25 cellular contexts compared by ENCODE assay signal in genomic region chr10:128747556-128748335, GRCh38.
DNase-seq lines count a peak whose midpoint lies in the region; ATAC-seq, FAIRE-seq and TF ChIP-seq lines count a peak whose summit lies in the region.
"Had no signal": no experiment of that assay in that cellular context is flagged by ENCODE, and none has a peak within 500 bp of the region (broad histone marks: within the 10 kb centered on the region; RNA-seq: fewer than 3 reads in every experiment).

No MANE protein-coding gene starts in this region.

- H2BK120ac ChIP-seq in H1 (replicated peaks; ENCODE audit: low read depth, low read length), result no peak overlapping the region

- no peak overlapping the region for H2BK12ac ChIP-seq in H1 (ENCODE audit: low read depth, low read length)

- H2BK5ac ChIP-seq in H1 (ENCODE audit: low read depth, low read length), result no peak overlapping the region

- H3K9me3 ChIP-seq in A673 (ENCODE audit: low read depth, low read length, poor library complexity, severe bottlenecking) (no peaks in the 10 kb centered on the region), HEK293 (ENCODE audit: control insufficient read depth, insufficient read depth, low read depth, low read length) (no peaks in the 10 kb centered on the region), H1 (ENCODE audit: insufficient read depth in 2 of 2, low read depth in 1 of 2, low read length in 1 of 2) (0 out of 4 replicates have a peak, but pooled peaks cover 3 to 7% of the 10 kb centered on the region in 2 experiments), thyroid gland (no peaks in the 10 kb centered on the region)
- H3K9me3 ChIP-seq: BE2C had no signal

- DNase-seq in A673 (ENCODE audit: low spot score) (peak; percentile 6), H1 (ENCODE audit: low read depth in 1 of 2, low spot score in 2 of 2) (no peak), progenitor cell of endocrine pancreas (ENCODE audit: low spot score, unreplicated experiment) (no peak), thyroid gland (no peak), posterior cingulate gyrus (no peak), natural killer cell (no peak)
- no peak for DNase-seq in activated naive CD4-positive, alpha-beta T cell treated with anti-CD3 and anti-CD28 coated beads for 36 hours
- DNase-seq: ACHN; AML-193; BE2C; CD4-positive, alpha-beta T cell; CD8-positive, alpha-beta memory T cell; DMS 273 treated with DMSO at 0.1 percent for 48 hours; DMS79; GF-D8; GM23248; H9 had no signal

- H4K20me1 ChIP-seq in H1 (replicated peaks in 1 of 2; ENCODE audit: control insufficient read depth in 1 of 2, insufficient read depth in 2 of 2, low read length in 2 of 2), result no peaks in the 10 kb centered on the region
- H4K20me1 ChIP-seq: BLaER1 treated with 17β-estradiol and CSF1 and Interleukin-3, amounts not matched to agents 10 nM and 100 nM had no signal

- H3K9me3 Mint-ChIP-seq in progenitor cell of endocrine pancreas (ENCODE audit: low read depth) (peaks cover 4% of the 10 kb centered on the region), natural killer cell (no peaks in the 10 kb centered on the region)
- H3K9me3 Mint-ChIP-seq in activated naive CD4-positive, alpha-beta T cell treated with anti-CD3 and anti-CD28 coated beads for 36 hours, result no peaks in the 10 kb centered on the region

- H3K4me1 Mint-ChIP-seq in progenitor cell of endocrine pancreas (ENCODE audit: low read depth), result peaks cover 4% of the 10 kb centered on the region
- no peaks in the 10 kb centered on the region for H3K4me1 Mint-ChIP-seq in activated naive CD4-positive, alpha-beta T cell treated with anti-CD3 and anti-CD28 coated beads for 36 hours (ENCODE audit: low read depth)
- H3K4me1 Mint-ChIP-seq in natural killer cell, result no peaks in the 10 kb centered on the region
- H3K4me1 Mint-ChIP-seq: CD14-positive monocyte; CD8-positive, alpha-beta memory T cell had no signal

- no peaks in the 10 kb centered on the region for H3K23me2 ChIP-seq in H1 (ENCODE audit: low read depth, low read length)

- H3K4ac ChIP-seq in H1 (replicated peaks; ENCODE audit: insufficient read length, low read depth, low read length), result no peak overlapping the region

- no peak for TF ChIP-seq CTCF in A673 (conservative IDR thresholded peaks at IDR 0.05; ENCODE audit: low read depth, low read length)
- TF ChIP-seq CTCF in HEK293 (tag by site-specific recombination; IDR thresholded peaks at IDR 0.05), result no peak
- no peak for TF ChIP-seq CTCF in H1 (IDR thresholded peaks at IDR 0.05; ENCODE audit: control extremely low read depth in 1 of 3, insufficient read depth in 1 of 3, low read depth in 1 of 3, low read length in 3 of 3)
- TF ChIP-seq CTCF in progenitor cell of endocrine pancreas (IDR thresholded peaks at IDR 0.05; ENCODE audit: unreplicated experiment), result no peak
- TF ChIP-seq CTCF in thyroid gland (IDR thresholded peaks at IDR 0.05), result no peak
- no peak for TF ChIP-seq CTCF in natural killer cell (IDR thresholded peaks at IDR 0.05)

- H3K79me1 ChIP-seq in H1 (ENCODE audit: low read depth, low read length), result no peaks in the 10 kb centered on the region

- intact Hi-C loops in A673 (cut with micrococcal nuclease; ENCODE audit: unreplicated experiment), result no loop called here
- intact Hi-C loops in thyroid gland (cut with DNase I), result no loop called here
- intact Hi-C loops in posterior cingulate gyrus (cut with DNase I), result no loop called here
- intact Hi-C loops in activated naive CD4-positive, alpha-beta T cell treated with anti-CD3 and anti-CD28 coated beads for 36 hours (cut with micrococcal nuclease), result no loop called here
- intact Hi-C loops in natural killer cell (cut with micrococcal nuclease), result no loop called here

- H2BK15ac ChIP-seq in H1 (ENCODE audit: low read length), result no peak overlapping the region

- H3K4me3 Mint-ChIP-seq in progenitor cell of endocrine pancreas (ENCODE audit: low read depth) (no peak overlapping the region), natural killer cell (no peak overlapping the region)
- H3K4me3 Mint-ChIP-seq in activated naive CD4-positive, alpha-beta T cell treated with anti-CD3 and anti-CD28 coated beads for 36 hours, result no peak overlapping the region
- H3K4me3 Mint-ChIP-seq: CD14-positive monocyte; CD4-positive, alpha-beta T cell; CD8-positive, alpha-beta memory T cell; H9 had no signal

- H3K9ac ChIP-seq in H1 (replicated peaks in 1 of 4; ENCODE audit: extremely low read depth in 1 of 4, low read depth in 3 of 4, low read length in 3 of 4), result no peak overlapping the region
- H3K9ac ChIP-seq: BLaER1 treated with 17β-estradiol and CSF1 and Interleukin-3, amounts not matched to agents 10 nM and 100 nM; GM23248 had no signal

- TF ChIP-seq POLR2A in H1 (IDR thresholded peaks at IDR 0.05; ENCODE audit: control extremely low read depth in 1 of 2, low read depth in 2 of 2, low read length in 2 of 2), result no peak
- TF ChIP-seq POLR2A in thyroid gland (IDR thresholded peaks at IDR 0.05), result no peak

- no peak overlapping the region for H2AFZ ChIP-seq in H1 (ENCODE audit: low read length)
- H2AFZ ChIP-seq: GM23248 had no signal

- H3K27me3 Mint-ChIP-seq in progenitor cell of endocrine pancreas (peaks cover 28% of the 10 kb centered on the region), natural killer cell (ENCODE audit: low read depth in 2 of 2) (peaks cover 3 to 20% of the 10 kb centered on the region in 2 donors)
- H3K27me3 Mint-ChIP-seq in activated naive CD4-positive, alpha-beta T cell treated with anti-CD3 and anti-CD28 coated beads for 36 hours (ENCODE audit: low read depth), result peaks cover 6% of the 10 kb centered on the region
- H3K27me3 Mint-ChIP-seq: CD4-positive, alpha-beta T cell had no signal

- no peak overlapping the region for H4K91ac ChIP-seq in H1 (replicated peaks; ENCODE audit: insufficient read length, low read length)

- no peak overlapping the region for H3K18ac ChIP-seq in H1 (ENCODE audit: extremely low read depth, low read length)

- H3K27ac ChIP-seq in A673 (ENCODE audit: low read depth, low read length, poor library complexity, severe bottlenecking), result no peak overlapping the region
- H3K27ac ChIP-seq in HEK293 (ENCODE audit: extremely low read depth, low read depth, low read length), result no peak overlapping the region
- no peak overlapping the region for H3K27ac ChIP-seq in H1 (ENCODE audit: low read depth, low read length)
- no peak overlapping the region for H3K27ac ChIP-seq in thyroid gland
- H3K27ac ChIP-seq: 22Rv1; BLaER1 treated with 17β-estradiol and CSF1 and Interleukin-3, amounts not matched to agents 10 nM and 100 nM; GM23248 had no signal

- no peak overlapping the region for H3K23ac ChIP-seq in H1 (ENCODE audit: insufficient read length)

- 92% methylated on average over 23 of the region's 23 CpGs; no CpG with 5 or more reads in 1 of the 2 experiments for WGBS in H1 (ENCODE audit: extremely low coverage in 1 of 2, insufficient coverage in 1 of 2, insufficient read length in 1 of 2, insufficient replicate concordance in 2 of 2, low coverage in 1 of 2, low lambda C conversion rate in 2 of 2, missing lambda C conversion rate in 1 of 2), 2 experiments
- 85 to 87% methylated on average over 23 of the region's 23 CpGs for WGBS in thyroid gland, 2 donors

- H4K5ac ChIP-seq in H1 (ENCODE audit: insufficient read length, low read depth, low read length), result no peak overlapping the region

- H3K4me3 ChIP-seq in A673 (ENCODE audit: low read depth, low read length, poor library complexity, severe bottlenecking) (no peak overlapping the region), HEK293 (ENCODE audit: low read depth, low read length) (no peak overlapping the region), H1 (ENCODE audit: extremely low read depth in 1 of 4, insufficient read depth in 2 of 4, low read depth in 3 of 4, low read length in 4 of 4) (no peak overlapping the region), thyroid gland (replicated peaks in 1 of 3) (no peak overlapping the region)
- H3K4me3 ChIP-seq: BLaER1 treated with 17β-estradiol and CSF1 and Interleukin-3, amounts not matched to agents 10 nM and 100 nM; GM23248 had no signal

- H3K56ac ChIP-seq in H1 (replicated peaks; ENCODE audit: insufficient read length, low read depth, low read length), result no peak overlapping the region

- no peak overlapping the region for H2BK20ac ChIP-seq in H1 (ENCODE audit: low read length)

- H3K27me3 ChIP-seq in A673 (replicated peaks; ENCODE audit: insufficient read depth, low read depth, low read length, poor library complexity) (no peaks in the 10 kb centered on the region), H1 (replicated peaks in 1 of 4; ENCODE audit: control insufficient read depth in 3 of 4, extremely low read depth in 1 of 4, insufficient read depth in 3 of 4, low read length in 3 of 4) (no peaks in the 10 kb centered on the region; a peak in 1 of 7 replicates), thyroid gland (no peaks in the 10 kb centered on the region)
- H3K27me3 ChIP-seq: BE2C; BLaER1 treated with 17β-estradiol and CSF1 and Interleukin-3, amounts not matched to agents 10 nM and 100 nM had no signal

- H2AK5ac ChIP-seq in H1 (ENCODE audit: low read depth, low read length), result no peak overlapping the region

- peak overlapping the region; percentile 3 for H3K27ac Mint-ChIP-seq in progenitor cell of endocrine pancreas
- no peak overlapping the region for H3K27ac Mint-ChIP-seq in activated naive CD4-positive, alpha-beta T cell treated with anti-CD3 and anti-CD28 coated beads for 36 hours
- no peak overlapping the region for H3K27ac Mint-ChIP-seq in natural killer cell
- H3K27ac Mint-ChIP-seq: CD14-positive monocyte; CD4-positive, alpha-beta T cell; CD8-positive, alpha-beta memory T cell; H9 had no signal

- peak overlapping the region; percentile 63; the same call in 1 of the 2 replicates for H4K8ac ChIP-seq in H1 (ENCODE audit: extremely low read depth, insufficient read depth, low read length)

- no peak overlapping the region for H3K4me2 ChIP-seq in H1 (ENCODE audit: insufficient read depth in 1 of 2, low read depth in 2 of 2, low read length in 2 of 2)
- H3K4me2 ChIP-seq: BLaER1 treated with 17β-estradiol and CSF1 and Interleukin-3, amounts not matched to agents 10 nM and 100 nM had no signal

- no TSS peak for BruUV-seq in A673 (replicated peaks; lab: Mats Ljungman, UMichigan)

- no peak overlapping the region for H3K14ac ChIP-seq in H1 (ENCODE audit: insufficient read length)

- no peak for FAIRE-seq in H1 (lab: Jason Lieb, UNC)
- FAIRE-seq: A204.1, D721Med, GM12891, GM18507 had no signal

- H3K36me3 ChIP-seq in A673 (ENCODE audit: insufficient read depth, low read length, poor library complexity, severe bottlenecking) (no peaks in the 10 kb centered on the region), HEK293 (ENCODE audit: control insufficient read depth in 2 of 2, insufficient read depth in 1 of 2, low read length in 2 of 2) (no peaks in the 10 kb centered on the region), H1 (ENCODE audit: control insufficient read depth in 2 of 4, insufficient read depth in 4 of 4, low read length in 3 of 4) (no peaks in the 10 kb centered on the region), thyroid gland (no peaks in the 10 kb centered on the region)
- H3K36me3 ChIP-seq: BE2C; BLaER1 treated with 17β-estradiol and CSF1 and Interleukin-3, amounts not matched to agents 10 nM and 100 nM had no signal

- CTCF ChIA-PET in A673 (lab: Charles Lee) (no interaction called here), HEK293 (lab: Yijun Ruan, JAX) (interaction anchor here (0.6 kb wide), 2 partner anchors 216 to 244 kb away, joined by 3 read pairs; no protein-coding TSS in a partner anchor), H1 (lab: Charles Lee; ENCODE audit: partially characterized antibody) (interaction anchor here (0.5 to 2.3 kb wide), 6 partner anchors 8 to 253 kb away, joined by 3 to 5 read pairs (median 4); no protein-coding TSS in a partner anchor)
- CTCF ChIA-PET in activated naive CD4-positive, alpha-beta T cell treated with anti-CD3 and anti-CD28 coated beads for 36 hours (lab: Charles Lee), result no interaction called here

- peaks cover 13% of the 10 kb centered on the region for H3K4me1 ChIP-seq in A673 (ENCODE audit: insufficient read depth, low read length, poor library complexity, severe bottlenecking)
- no peaks in the 10 kb centered on the region for H3K4me1 ChIP-seq in HEK293 (ENCODE audit: control insufficient read depth, insufficient read depth, low read length)
- peaks cover 0 to 4% (median 0%) of the 10 kb centered on the region in 4 experiments; a peak in 1 of 7 replicates for H3K4me1 ChIP-seq in H1 (replicated peaks in 1 of 4; ENCODE audit: control insufficient read depth in 3 of 4, insufficient read depth in 4 of 4, low read length in 3 of 4)
- no peaks in the 10 kb centered on the region for H3K4me1 ChIP-seq in thyroid gland
- H3K4me1 ChIP-seq: BE2C had no signal

- H3K79me2 ChIP-seq in H1 (ENCODE audit: control insufficient read depth in 1 of 2, insufficient read depth in 2 of 2, low read length in 2 of 2), result no peaks in the 10 kb centered on the region

- no peak for ATAC-seq in natural killer cell

- TF ChIP-seq EP300 in H1 (IDR thresholded peaks at IDR 0.05; ENCODE audit: borderline replicate concordance in 1 of 2, low read depth in 2 of 2, low read length in 2 of 2), result no peak

- TF ChIP-seq RAD21 in H1 (IDR thresholded peaks at IDR 0.05 in 1 of 2, conservative IDR thresholded peaks at IDR 0.05 in 1 of 2; ENCODE audit: low read depth in 2 of 2, low read length in 2 of 2), result no peak

- POLR2A ChIA-PET in A673 (lab: Charles Lee; ENCODE audit: low non-redundant PET) (no interaction called here), HEK293 (lab: Yijun Ruan, JAX) (no interaction called here), H1 (lab: Charles Lee; ENCODE audit: partially characterized antibody) (no interaction called here)

- peaks cover 1% of the 10 kb centered on the region for H3K36me3 Mint-ChIP-seq in progenitor cell of endocrine pancreas (ENCODE audit: insufficient read depth)
- no peaks in the 10 kb centered on the region for H3K36me3 Mint-ChIP-seq in activated naive CD4-positive, alpha-beta T cell treated with anti-CD3 and anti-CD28 coated beads for 36 hours (ENCODE audit: low read depth)
- H3K36me3 Mint-ChIP-seq in natural killer cell, result no peaks in the 10 kb centered on the region
- H3K36me3 Mint-ChIP-seq: CD14-positive monocyte; CD8-positive, alpha-beta memory T cell had no signal

Comparison
In these comparisons a context has a peak if more than half of its experiments do, and no peak if none do; other contexts are left out.
1. CTCF ChIA-PET loops: an anchor here in HEK293 (0.6 kb wide) and H1 (0.5 to 2.3 kb wide); none called in A673 and activated naive CD4-positive, alpha-beta T cell treated with anti-CD3 and anti-CD28 coated beads for 36 hours.